1 cellular context compared by ENCODE assay signal in genomic region chr13:56670563-56670962, GRCh38.
TF ChIP-seq lines count a peak whose summit lies in the region.

No MANE protein-coding gene starts in this region.

TF ChIP-seq in GM23338, 12 proteins besides CTCF, POLR2A, EP300 and RAD21 (continued from another document):
- TF ChIP-seq ZNF462 (CRISPR knock-in tag; IDR thresholded peaks at IDR 0.05), result no peak
- TF ChIP-seq EZH2phosphoT487 (IDR thresholded peaks at IDR 0.05; ENCODE audit: unreplicated experiment), result no peak
- TF ChIP-seq NANOG (IDR thresholded peaks at IDR 0.05; ENCODE audit: borderline replicate concordance), result no peak
- TF ChIP-seq, protein P1, sequence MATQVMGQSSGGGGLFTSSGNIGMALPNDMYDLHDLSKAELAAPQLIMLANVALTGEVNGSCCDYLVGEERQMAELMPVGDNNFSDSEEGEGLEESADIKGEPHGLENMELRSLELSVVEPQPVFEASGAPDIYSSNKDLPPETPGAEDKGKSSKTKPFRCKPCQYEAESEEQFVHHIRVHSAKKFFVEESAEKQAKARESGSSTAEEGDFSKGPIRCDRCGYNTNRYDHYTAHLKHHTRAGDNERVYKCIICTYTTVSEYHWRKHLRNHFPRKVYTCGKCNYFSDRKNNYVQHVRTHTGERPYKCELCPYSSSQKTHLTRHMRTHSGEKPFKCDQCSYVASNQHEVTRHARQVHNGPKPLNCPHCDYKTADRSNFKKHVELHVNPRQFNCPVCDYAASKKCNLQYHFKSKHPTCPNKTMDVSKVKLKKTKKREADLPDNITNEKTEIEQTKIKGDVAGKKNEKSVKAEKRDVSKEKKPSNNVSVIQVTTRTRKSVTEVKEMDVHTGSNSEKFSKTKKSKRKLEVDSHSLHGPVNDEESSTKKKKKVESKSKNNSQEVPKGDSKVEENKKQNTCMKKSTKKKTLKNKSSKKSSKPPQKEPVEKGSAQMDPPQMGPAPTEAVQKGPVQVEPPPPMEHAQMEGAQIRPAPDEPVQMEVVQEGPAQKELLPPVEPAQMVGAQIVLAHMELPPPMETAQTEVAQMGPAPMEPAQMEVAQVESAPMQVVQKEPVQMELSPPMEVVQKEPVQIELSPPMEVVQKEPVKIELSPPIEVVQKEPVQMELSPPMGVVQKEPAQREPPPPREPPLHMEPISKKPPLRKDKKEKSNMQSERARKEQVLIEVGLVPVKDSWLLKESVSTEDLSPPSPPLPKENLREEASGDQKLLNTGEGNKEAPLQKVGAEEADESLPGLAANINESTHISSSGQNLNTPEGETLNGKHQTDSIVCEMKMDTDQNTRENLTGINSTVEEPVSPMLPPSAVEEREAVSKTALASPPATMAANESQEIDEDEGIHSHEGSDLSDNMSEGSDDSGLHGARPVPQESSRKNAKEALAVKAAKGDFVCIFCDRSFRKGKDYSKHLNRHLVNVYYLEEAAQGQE (IDR thresholded peaks at IDR 0.05; ENCODE audit: unreplicated experiment), result no peak
- TF ChIP-seq JUNB (IDR thresholded peaks at IDR 0.05; ENCODE audit: unreplicated experiment), result no peak
- TF ChIP-seq CREB1 (CRISPR knock-in tag; IDR thresholded peaks at IDR 0.05; ENCODE audit: low read depth), result no peak
- TF ChIP-seq ZNF114 (CRISPR knock-in tag; IDR thresholded peaks at IDR 0.05), result no peak
- no peak for TF ChIP-seq EZH2 (IDR thresholded peaks at IDR 0.05; ENCODE audit: low read depth, unreplicated experiment)
- TF ChIP-seq POLR2AphosphoS5 (IDR thresholded peaks at IDR 0.05; ENCODE audit: low read depth), result no peak
- TF ChIP-seq, protein P2, sequence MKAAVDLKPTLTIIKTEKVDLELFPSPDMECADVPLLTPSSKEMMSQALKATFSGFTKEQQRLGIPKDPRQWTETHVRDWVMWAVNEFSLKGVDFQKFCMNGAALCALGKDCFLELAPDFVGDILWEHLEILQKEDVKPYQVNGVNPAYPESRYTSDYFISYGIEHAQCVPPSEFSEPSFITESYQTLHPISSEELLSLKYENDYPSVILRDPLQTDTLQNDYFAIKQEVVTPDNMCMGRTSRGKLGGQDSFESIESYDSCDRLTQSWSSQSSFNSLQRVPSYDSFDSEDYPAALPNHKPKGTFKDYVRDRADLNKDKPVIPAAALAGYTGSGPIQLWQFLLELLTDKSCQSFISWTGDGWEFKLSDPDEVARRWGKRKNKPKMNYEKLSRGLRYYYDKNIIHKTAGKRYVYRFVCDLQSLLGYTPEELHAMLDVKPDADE (IDR thresholded peaks at IDR 0.05), result no peak
